ENCODE assay signal across 1 cellular context in genomic region chr1:147163019-147163418, GRCh38.
TF ChIP-seq lines count a peak whose summit lies in the region.

No MANE protein-coding gene starts in this region.

TF ChIP-seq in HepG2, 621 proteins besides CTCF, POLR2A, EP300 and RAD21:
- peak; percentile 90 for TF ChIP-seq ZNF7 (CRISPR knock-in tag; IDR thresholded peaks at IDR 0.05)
- no peak for TF ChIP-seq ZNF430 (CRISPR knock-in tag; IDR thresholded peaks at IDR 0.05)
TF ChIP-seq in HepG2: peak in this region for 1.
